In genomic region chr5:139692605-139693340, GRCh38 we compare ENCODE assay signal across 21 cellular contexts. TPM values are rescaled to one million over a fixed set of nuclear protein-coding genes. Genes with fewer than 3 reads are reported as not detected.
DNase-seq lines count a peak whose midpoint lies in the region; ATAC-seq, FAIRE-seq and TF ChIP-seq lines count a peak whose summit lies in the region.
"Had no signal": no experiment of that assay in that cellular context is flagged by ENCODE, and none has a peak within 500 bp of the region (broad histone marks: within the 10 kb centered on the region; RNA-seq: fewer than 3 reads in every experiment).

No MANE protein-coding gene starts in this region.

- FAIRE-seq in K562 (lab: Jason Lieb, UNC), result no peak
- FAIRE-seq: islet of Langerhans had no signal

- no peaks in the 10 kb centered on the region for H3K9me1 ChIP-seq in K562 (ENCODE audit: control insufficient read depth, insufficient read depth, low read length)

- TF ChIP-seq RAD21 in K562 (CRISPR knock-in tag; conservative IDR thresholded peaks at IDR 0.05 in 1 of 2, IDR thresholded peaks at IDR 0.05 in 1 of 2), result no peak

- H3K36me3 ChIP-seq in right atrium auricular region (no peaks in the 10 kb centered on the region), K562 (ENCODE audit: control insufficient read depth, insufficient read depth, low read length) (peaks cover 4% of the 10 kb centered on the region; the same call in 1 of the 3 replicates), mesodermal cell (ENCODE audit: control insufficient read depth, insufficient read depth, low read length) (no peaks in the 10 kb centered on the region), upper lobe of right lung (no peaks in the 10 kb centered on the region)
- H3K36me3 ChIP-seq: heart right ventricle, neutrophil had no signal

- no TSS peak for BruUV-seq in K562 (replicated peaks; lab: Mats Ljungman, UMichigan)

- no peak overlapping the region for H3K4me2 ChIP-seq in K562 (ENCODE audit: insufficient read depth, low read length)

- peaks cover 9% of the 10 kb centered on the region; the same call in 2 of the 3 replicates for H3K79me2 ChIP-seq in K562 (ENCODE audit: control insufficient read depth, insufficient read depth, low read length)

- H3K4me3 ChIP-seq in right cardiac atrium (ENCODE audit: low read length) (no peak overlapping the region), right atrium auricular region (no peak overlapping the region), K562 (no peak overlapping the region), mesodermal cell (ENCODE audit: extremely low read depth, insufficient read depth, low read length, poor library complexity, severe bottlenecking) (no peak overlapping the region), upper lobe of right lung (no peak overlapping the region)
- H3K4me3 ChIP-seq: heart right ventricle had no signal

- WGBS in right cardiac atrium, result 57% methylated on average over 8 of the region's 8 CpGs
- WGBS in K562 (ENCODE audit: insufficient coverage, low coverage, missing lambda C conversion rate), result 36% methylated on average over 7 of the region's 8 CpGs
- 57 to 63% methylated on average over 5 to 7 of the region's 8 CpGs for WGBS in mesodermal cell (ENCODE audit: insufficient coverage in 2 of 2), 2 experiments

- ATAC-seq in right cardiac atrium, result peak in 1 of 2 donors; percentile 6
- no peak for ATAC-seq in K562
- no peak for ATAC-seq in upper lobe of right lung
- no peak for ATAC-seq in HG03460 (IDR thresholded peaks at IDR 0.05; ENCODE audit: unreplicated experiment)
- ATAC-seq: effector memory CD8-positive, alpha-beta T cell; heart right ventricle; T-helper 17 cell had no signal

- intact Hi-C loops in right cardiac atrium (cut with DNase I), result loop anchor here in 3 of 4 donors (5.0 to 10.0 kb wide), 3 partner anchors 55 to 72 kb away; no protein-coding TSS in a partner anchor
- intact Hi-C loops in K562 (cut with micrococcal nuclease), result loop anchor here (5.0 to 10.0 kb wide), 3 partner anchors 75 to 270 kb away; partner anchors contain the start of gene UBE2D2
- intact Hi-C loops in upper lobe of right lung (cut with DNase I), result loop anchor here (10.0 kb wide), 1 partner anchor 58 kb away; no protein-coding TSS in a partner anchor

- no peaks in the 10 kb centered on the region for H3K27me3 ChIP-seq in right cardiac atrium (ENCODE audit: control insufficient read depth, insufficient read depth)
- H3K27me3 ChIP-seq in right atrium auricular region, result no peaks in the 10 kb centered on the region
- H3K27me3 ChIP-seq in K562 (ENCODE audit: control insufficient read depth in 2 of 2, insufficient read depth in 2 of 2, low read length in 2 of 2), result no peaks in the 10 kb centered on the region
- no peaks in the 10 kb centered on the region for H3K27me3 ChIP-seq in upper lobe of right lung

- in situ Hi-C loops in K562 (cut with MboI), result no loop called here

- POLR2A ChIA-PET in K562 (lab: Yijun Ruan, JAX), result interaction anchor here (0.7 to 2.7 kb wide), 6 partner anchors 9 to 74 kb away, joined by 3 to 9 read pairs (median 3); partner anchors contain the start of gene CXXC5

- no peaks in the 10 kb centered on the region for H4K20me1 ChIP-seq in K562 (replicated peaks; ENCODE audit: control insufficient read depth, insufficient read depth, low read length)

- peaks cover 21% of the 10 kb centered on the region for H3K4me1 ChIP-seq in right cardiac atrium (ENCODE audit: control insufficient read depth, insufficient read depth, low read length)
- peaks cover 0 to 68% of the 10 kb centered on the region in 2 donors for H3K4me1 ChIP-seq in right atrium auricular region
- peaks cover 54 to 61% of the 10 kb centered on the region in 2 experiments for H3K4me1 ChIP-seq in K562 (replicated peaks in 1 of 2; ENCODE audit: control insufficient read depth in 2 of 2, insufficient read depth in 2 of 2, low read length in 2 of 2)
- H3K4me1 ChIP-seq in mesodermal cell (ENCODE audit: control insufficient read depth, insufficient read depth, low read length, poor library complexity, severe bottlenecking), result peaks cover 66% of the 10 kb centered on the region
- peaks cover 27% of the 10 kb centered on the region for H3K4me1 ChIP-seq in upper lobe of right lung

- H3K9ac ChIP-seq in K562 (ENCODE audit: insufficient read depth in 1 of 2, low read depth in 2 of 2, low read length in 2 of 2), result peak overlapping the region in 1 of 2 experiments; percentile 47; a peak in 2 of 4 replicates

- TF ChIP-seq CTCF in right atrium auricular region (IDR thresholded peaks at IDR 0.05) (no peak), K562 (IDR thresholded peaks at IDR 0.05 in 2 of 3, conservative IDR thresholded peaks at IDR 0.05 in 1 of 3; ENCODE audit: insufficient read depth in 2 of 3, low read depth in 1 of 3, low read length in 3 of 3) (no peak), upper lobe of right lung (IDR thresholded peaks at IDR 0.05) (no peak)

- CTCF ChIA-PET in K562 (lab: Yijun Ruan, JAX; ENCODE audit: low intra/inter-chr PET ratio), result no interaction called here

- TF ChIP-seq EP300 in K562 (IDR thresholded peaks at IDR 0.05; ENCODE audit: low read length), result no peak

- H3K27ac ChIP-seq in right cardiac atrium (ENCODE audit: low read length) (no peak overlapping the region), right atrium auricular region (no peak overlapping the region), K562 (ENCODE audit: extremely low read depth, low read depth, low read length) (no peak overlapping the region), mesodermal cell (ENCODE audit: low read depth, low read length, severe bottlenecking) (peak overlapping the region; percentile 51), upper lobe of right lung (no peak overlapping the region)
- H3K27ac ChIP-seq: neutrophil had no signal

- H3K9me3 ChIP-seq in right cardiac atrium (ENCODE audit: control insufficient read depth, low read length) (no peaks in the 10 kb centered on the region), right atrium auricular region (no peaks in the 10 kb centered on the region), K562 (replicated peaks; ENCODE audit: control insufficient read depth, insufficient read depth, low read depth, low read length) (no peaks in the 10 kb centered on the region), mesodermal cell (ENCODE audit: control insufficient read depth, low read length) (no peaks in the 10 kb centered on the region), upper lobe of right lung (no peaks in the 10 kb centered on the region)
- H3K9me3 ChIP-seq: heart right ventricle, neutrophil had no signal

- no peak overlapping the region for H2AFZ ChIP-seq in K562 (ENCODE audit: low read depth, low read length)

- DNase-seq in right cardiac atrium (peak in 2 of 3 donors; percentile 49 to 62), right atrium auricular region (ENCODE audit: low spot score) (no peak), K562 (ENCODE audit: extremely low read depth in 1 of 4, low spot score in 3 of 4) (peak in 1 of 4 experiments; percentile 48), upper lobe of right lung (peak; percentile 51)
- DNase-seq in stimulated activated naive CD4-positive, alpha-beta T cell treated with Interleukin-2 at 50 U/mL for 16 hours (lab: John Stamatoyannopoulos, UW), result no peak
- no peak for DNase-seq in activated T-cell treated with anti-CD3 and anti-CD28 coated beads, Interleukin-2, amount 50 U/mL, for 48 hours
- DNase-seq: activated B cell treated with CpG ODN at 0.5 μM for 24 hours; activated CD8-positive, alpha-beta memory T cell treated with anti-CD3 and anti-CD28 coated beads for 24 hours; CD4-positive, alpha-beta memory T cell; central memory CD4-positive, alpha-beta T cell; DND-41; effector memory CD8-positive, alpha-beta T cell; heart right ventricle; NCI-H187 treated with DMSO at 0.1 percent for 48 hours; retina; stimulated activated naive CD4-positive, alpha-beta T cell; T-helper 17 cell had no signal

- TF ChIP-seq POLR2A in K562 (conservative IDR thresholded peaks at IDR 0.05), result no peak

TF ChIP-seq in K562, 482 proteins besides CTCF, POLR2A, EP300 and RAD21 (continues in another document):
- TF ChIP-seq, protein P1, sequence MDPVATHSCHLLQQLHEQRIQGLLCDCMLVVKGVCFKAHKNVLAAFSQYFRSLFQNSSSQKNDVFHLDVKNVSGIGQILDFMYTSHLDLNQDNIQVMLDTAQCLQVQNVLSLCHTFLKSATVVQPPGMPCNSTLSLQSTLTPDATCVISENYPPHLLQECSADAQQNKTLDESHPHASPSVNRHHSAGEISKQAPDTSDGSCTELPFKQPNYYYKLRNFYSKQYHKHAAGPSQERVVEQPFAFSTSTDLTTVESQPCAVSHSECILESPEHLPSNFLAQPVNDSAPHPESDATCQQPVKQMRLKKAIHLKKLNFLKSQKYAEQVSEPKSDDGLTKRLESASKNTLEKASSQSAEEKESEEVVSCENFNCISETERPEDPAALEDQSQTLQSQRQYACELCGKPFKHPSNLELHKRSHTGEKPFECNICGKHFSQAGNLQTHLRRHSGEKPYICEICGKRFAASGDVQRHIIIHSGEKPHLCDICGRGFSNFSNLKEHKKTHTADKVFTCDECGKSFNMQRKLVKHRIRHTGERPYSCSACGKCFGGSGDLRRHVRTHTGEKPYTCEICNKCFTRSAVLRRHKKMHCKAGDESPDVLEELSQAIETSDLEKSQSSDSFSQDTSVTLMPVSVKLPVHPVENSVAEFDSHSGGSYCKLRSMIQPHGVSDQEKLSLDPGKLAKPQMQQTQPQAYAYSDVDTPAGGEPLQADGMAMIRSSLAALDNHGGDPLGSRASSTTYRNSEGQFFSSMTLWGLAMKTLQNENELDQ (CRISPR knock-in tag; IDR thresholded peaks at IDR 0.05; ENCODE audit: borderline replicate concordance), result no peak

RNA-seq across cellular contexts. Expression of gene CXXC5, which starts 44.6 kb away (rescaled TPM):
- 10 to 100 TPM; 33.9 to 70.5 (median 55.9) TPM for total RNA-seq in right cardiac atrium
- 47.5 TPM for polyA plus RNA-seq in right cardiac atrium
- 10 to 100 TPM; 57.9 to 59.5 TPM for total RNA-seq in right atrium auricular region
- 44.6 and 81.0 TPM in 2 replicates for total RNA-seq in K562 (2011; cell fraction: chromatin; rRNA removed; ENCODE audit: low replicate concordance)
- total RNA-seq in K562 (2011; cell fraction: nucleolus; rRNA removed), result 52.9 TPM in 2 replicates
- total RNA-seq in K562 (2011; cell fraction: nucleoplasm; rRNA removed), result 37.8 and 55.7 TPM in 2 replicates
- 121 and 123 TPM in 2 replicates for total RNA-seq in K562 (2014; rRNA removed)
- 24.1 and 25.8 TPM in 2 replicates for total RNA-seq in K562 (2014; rRNA removed; fragmentation: Illumina TruSeq; extraction: Trizol)
- total RNA-seq in K562 (2015; rRNA removed; fragmentation: Illumina TruSeq; extraction: Trizol), result 40.6 and 45.1 TPM in 2 replicates
- 79.3 and 87.8 TPM in 2 replicates for total RNA-seq in K562 (2021)
- 44.8 and 51.8 TPM in 2 replicates for polyA plus RNA-seq in K562 (2011; rRNA removed)
- 47.3 and 134 TPM in 2 replicates for polyA plus RNA-seq in K562 (2011; cell fraction: cytosol; rRNA removed)
- 34.3 and 47.7 TPM in 2 replicates for polyA plus RNA-seq in K562 (2011; cell fraction: nucleus; rRNA removed)
- 63.1 and 65.7 TPM in 2 replicates for polyA plus RNA-seq in K562 (2012)
- 45.8 and 61.2 TPM in 2 replicates for polyA plus RNA-seq in K562 (2014; fragmentation: Illumina TruSeq; extraction: Trizol)
- polyA plus RNA-seq in K562 (2014; fragmentation: Nextera tagmentation; extraction: Ambion mirVana), result 1 to 10 TPM; 1.9 to 4.6 TPM
- 63.8 and 67.0 TPM in 2 replicates for polyA plus RNA-seq in K562 (2014; rRNA removed)
- polyA minus RNA-seq in K562 (2011; rRNA and poly(A)+ RNA removed), result 27.1 and 39.4 TPM in 2 replicates
- 47.5 and 54.4 TPM in 2 replicates for polyA minus RNA-seq in K562 (2011; cell fraction: cytosol; rRNA and poly(A)+ RNA removed)
- 29.4 and 36.8 TPM in 2 replicates for polyA minus RNA-seq in K562 (2011; cell fraction: nucleus; rRNA and poly(A)+ RNA removed)
- polyA plus RNA-seq in mesodermal cell (2013, experiment 1 of 2), result 118 TPM
- polyA plus RNA-seq in mesodermal cell (2013, experiment 2 of 2), result 93.8 TPM
- 30.6 TPM for total RNA-seq in upper lobe of right lung

Comparison
In these comparisons a context has a peak if more than half of its experiments do, and no peak if none do; other contexts are left out.
1. DNase-seq: peak in right cardiac atrium (2 of 3) and upper lobe of right lung (single experiment); none in right atrium auricular region (single experiment), stimulated activated naive CD4-positive, alpha-beta T cell treated with Interleukin-2 at 50 U/mL for 16 hours (single experiment) and activated T-cell treated with anti-CD3 and anti-CD28 coated beads, Interleukin-2, amount 50 U/mL, for 48 hours (0 of 2).